Comparison of ENCODE assay signal across 17 cellular contexts in genomic region chr3:123310741-123311140, GRCh38.
A peak's percentile ranks its signal among the peaks of the same experiment; 100 is the strongest.
DNase-seq lines count a peak whose midpoint lies in the region; ATAC-seq, FAIRE-seq and TF ChIP-seq lines count a peak whose summit lies in the region.
"Had no signal": no experiment of that assay in that cellular context is flagged by ENCODE, and none has a peak within 500 bp of the region (broad histone marks: within the 10 kb centered on the region; RNA-seq: fewer than 3 reads in every experiment).

No MANE protein-coding gene starts in this region.

- peaks cover 43% of the 10 kb centered on the region for H3K27me3 ChIP-seq in IMR-90 (ENCODE audit: control insufficient read depth, insufficient read depth, low read length)
- no peaks in the 10 kb centered on the region; a peak in 1 of 7 replicates for H3K27me3 ChIP-seq in H1 (replicated peaks in 1 of 4; ENCODE audit: control insufficient read depth in 3 of 4, extremely low read depth in 1 of 4, insufficient read depth in 3 of 4, low read length in 3 of 4)

- POLR2A ChIA-PET in IMR-90 (lab: Charles Lee; ENCODE audit: unreplicated experiment) = no interaction called here
- POLR2A ChIA-PET in H1 (lab: Charles Lee; ENCODE audit: partially characterized antibody) = interaction anchor here (1.3 to 1.8 kb wide), 3 partner anchors 12 to 24 kb away, joined by 3 to 8 read pairs (median 6); no protein-coding TSS in a partner anchor

- H2AK5ac ChIP-seq in IMR-90 (ENCODE audit: low read depth, low read length) (no peak overlapping the region), H1 (ENCODE audit: low read depth, low read length) (no peak overlapping the region)

- no peak for TF ChIP-seq EP300 in H1 (IDR thresholded peaks at IDR 0.05; ENCODE audit: borderline replicate concordance in 1 of 2, low read depth in 2 of 2, low read length in 2 of 2)

- H2BK120ac ChIP-seq in IMR-90 (ENCODE audit: low read depth, low read length) (no peak overlapping the region), H1 (replicated peaks; ENCODE audit: low read depth, low read length) (no peak overlapping the region)

- H3K9ac ChIP-seq in IMR-90 (ENCODE audit: low read depth, low read length) (no peak overlapping the region), H1 (replicated peaks in 1 of 4; ENCODE audit: extremely low read depth in 1 of 4, low read depth in 3 of 4, low read length in 3 of 4) (no peak overlapping the region)

- no peak overlapping the region for H2AK9ac ChIP-seq in IMR-90 (replicated peaks; ENCODE audit: low read depth, low read length, poor library complexity)

- H3K23ac ChIP-seq in IMR-90 (ENCODE audit: low read depth, low read length) (no peak overlapping the region), H1 (ENCODE audit: insufficient read length) (no peak overlapping the region)

- H3K18ac ChIP-seq in IMR-90 (ENCODE audit: low read depth, low read length) = no peak overlapping the region
- H3K18ac ChIP-seq in H1 (ENCODE audit: extremely low read depth, low read length) = no peak overlapping the region; the same call in 1 of the 2 replicates

- intact Hi-C loops in IMR-90 (cut with micrococcal nuclease) = no loop called here

- dilution Hi-C loops in IMR-90 (cut with HindIII; ENCODE audit: low sequenced_read_pairs, unreplicated experiment) = no loop called here

- no peaks in the 10 kb centered on the region for H4K20me1 ChIP-seq in IMR-90 (ENCODE audit: insufficient read depth, low read length)
- H4K20me1 ChIP-seq in H1 (replicated peaks in 1 of 2; ENCODE audit: control insufficient read depth in 1 of 2, insufficient read depth in 2 of 2, low read length in 2 of 2) = no peaks in the 10 kb centered on the region

- H4K5ac ChIP-seq in IMR-90 (ENCODE audit: low read depth, low read length) (no peak overlapping the region), H1 (ENCODE audit: insufficient read length, low read depth, low read length) (no peak overlapping the region)

- TF ChIP-seq RAD21 in IMR-90 (IDR thresholded peaks at IDR 0.05; ENCODE audit: low read length) (no peak), H1 (IDR thresholded peaks at IDR 0.05 in 1 of 2, conservative IDR thresholded peaks at IDR 0.05 in 1 of 2; ENCODE audit: low read depth in 2 of 2, low read length in 2 of 2) (no peak)

- no TSS peak for BruUV-seq in IMR-90 (replicated peaks; lab: Mats Ljungman, UMichigan)

- H3K14ac ChIP-seq in IMR-90 (replicated peaks; ENCODE audit: low read depth, low read length) = no peak overlapping the region
- no peak overlapping the region for H3K14ac ChIP-seq in H1 (ENCODE audit: insufficient read length)

- no peak for FAIRE-seq in H1 (lab: Jason Lieb, UNC)
- FAIRE-seq: HTR-8/SVneo, RCC 7860 had no signal

- H4K91ac ChIP-seq in IMR-90 (ENCODE audit: insufficient read depth, low read depth, low read length) (no peak overlapping the region), H1 (replicated peaks; ENCODE audit: insufficient read length, low read length) (peak overlapping the region; percentile 23)

- H3K9me1 ChIP-seq in IMR-90 (ENCODE audit: insufficient read depth, low read length) = no peaks in the 10 kb centered on the region

- H2BK20ac ChIP-seq in IMR-90 (ENCODE audit: low read depth, low read length) (no peak overlapping the region), H1 (ENCODE audit: low read length) (no peak overlapping the region)

- no peaks in the 10 kb centered on the region; the same call in 1 of the 2 replicates for H3K9me3 ChIP-seq in IMR-90 (ENCODE audit: control insufficient read depth, insufficient read depth, low read length)
- H3K9me3 ChIP-seq in H1 (ENCODE audit: insufficient read depth in 2 of 2, low read depth in 1 of 2, low read length in 1 of 2) = no peaks in the 10 kb centered on the region
- H3K9me3 ChIP-seq in mesodermal cell (ENCODE audit: control insufficient read depth, low read length) = no peaks in the 10 kb centered on the region
- H3K9me3 ChIP-seq: HAP-1 had no signal

- ATAC-seq in IMR-90 (ENCODE audit: low read depth) = no peak; the same call in 1 of the 2 replicates
- no peak for ATAC-seq in HG03280 (IDR thresholded peaks at IDR 0.05; ENCODE audit: unreplicated experiment)
- no peak for ATAC-seq in GM19397 (IDR thresholded peaks at IDR 0.05; ENCODE audit: unreplicated experiment)

- H3K27ac ChIP-seq in IMR-90 (ENCODE audit: insufficient read depth, low read length) (no peak overlapping the region), H1 (ENCODE audit: low read depth, low read length) (no peak overlapping the region), mesodermal cell (ENCODE audit: low read depth, low read length, severe bottlenecking) (peak overlapping the region; percentile 26)

- WGBS in IMR-90 (ENCODE audit: extremely low coverage in 2 of 2, insufficient read length in 1 of 2), 2 experiments = 54% methylated on average over 3 of the region's 6 CpGs; no CpG with 5 or more reads in 1 of the 2 experiments
- 71% methylated on average over 6 of the region's 6 CpGs; no CpG with 5 or more reads in 1 of the 2 experiments for WGBS in H1 (ENCODE audit: extremely low coverage in 1 of 2, insufficient coverage in 1 of 2, insufficient read length in 1 of 2, insufficient replicate concordance in 2 of 2, low coverage in 1 of 2, low lambda C conversion rate in 2 of 2, missing lambda C conversion rate in 1 of 2), 2 experiments
- 78 to 80% methylated on average over 3 to 4 of the region's 6 CpGs for WGBS in mesodermal cell (ENCODE audit: insufficient coverage in 2 of 2), 2 experiments

- CTCF ChIA-PET in IMR-90 (lab: Yijun Ruan, JAX) = no interaction called here
- CTCF ChIA-PET in H1 (lab: Charles Lee; ENCODE audit: partially characterized antibody) = interaction anchor here (0.6 to 17.6 kb wide), 12 partner anchors 10 to 556 kb away, joined by 3 to 245 read pairs (median 3); no protein-coding TSS in a partner anchor

- no peak overlapping the region for H2BK12ac ChIP-seq in H1 (ENCODE audit: low read depth, low read length)

- H3K23me2 ChIP-seq in H1 (ENCODE audit: low read depth, low read length) = peaks cover 10% of the 10 kb centered on the region; the same call in 1 of the 2 replicates

- TF ChIP-seq POLR2A in IMR-90 (IDR thresholded peaks at IDR 0.05; ENCODE audit: low read depth, low read length) (no peak), H1 (IDR thresholded peaks at IDR 0.05; ENCODE audit: control extremely low read depth in 1 of 2, low read depth in 2 of 2, low read length in 2 of 2) (no peak)

- H3K79me2 ChIP-seq in H1 (ENCODE audit: control insufficient read depth in 1 of 2, insufficient read depth in 2 of 2, low read length in 2 of 2) = peaks cover 0 to 31% of the 10 kb centered on the region in 2 experiments; a peak in 2 of 4 replicates

- H3K36me3 ChIP-seq in IMR-90 (ENCODE audit: control insufficient read depth, insufficient read depth, low read length) (no peaks in the 10 kb centered on the region), H1 (ENCODE audit: control insufficient read depth in 2 of 4, insufficient read depth in 4 of 4, low read length in 3 of 4) (no peaks in the 10 kb centered on the region; a peak in 1 of 8 replicates), mesodermal cell (ENCODE audit: control insufficient read depth, insufficient read depth, low read length) (no peaks in the 10 kb centered on the region)
- H3K36me3 ChIP-seq: HAP-1 had no signal

- no peak overlapping the region for H3K4ac ChIP-seq in IMR-90 (ENCODE audit: low read depth, low read length)
- peak overlapping the region; percentile 73 for H3K4ac ChIP-seq in H1 (replicated peaks; ENCODE audit: insufficient read length, low read depth, low read length)

- no peak for TF ChIP-seq CTCF in IMR-90 (conservative IDR thresholded peaks at IDR 0.05; ENCODE audit: low read depth, low read length)
- no peak for TF ChIP-seq CTCF in H1 (IDR thresholded peaks at IDR 0.05; ENCODE audit: control extremely low read depth in 1 of 3, insufficient read depth in 1 of 3, low read depth in 1 of 3, low read length in 3 of 3)

- no peaks in the 10 kb centered on the region; the same call in 1 of the 2 replicates for H3K4me1 ChIP-seq in IMR-90 (ENCODE audit: control insufficient read depth, insufficient read depth, low read length)
- H3K4me1 ChIP-seq in H1 (replicated peaks in 1 of 4; ENCODE audit: control insufficient read depth in 3 of 4, insufficient read depth in 4 of 4, low read length in 3 of 4) = peaks cover 16 to 48% (median 31%) of the 10 kb centered on the region in 4 experiments
- H3K4me1 ChIP-seq in mesodermal cell (ENCODE audit: control insufficient read depth, insufficient read depth, low read length, poor library complexity, severe bottlenecking) = peaks cover 7% of the 10 kb centered on the region
- H3K4me1 ChIP-seq: HAP-1 had no signal

- H2BK5ac ChIP-seq in IMR-90 (ENCODE audit: low read depth, low read length, poor library complexity, severe bottlenecking) (no peak overlapping the region), H1 (ENCODE audit: low read depth, low read length) (no peak overlapping the region)

- H2BK15ac ChIP-seq in IMR-90 (ENCODE audit: low read depth, low read length) (no peak overlapping the region), H1 (ENCODE audit: low read length) (0 out of 2 replicates have a peak overlapping the region, but pooled peaks have one; percentile 36)

- H3K56ac ChIP-seq in IMR-90 (ENCODE audit: extremely low read depth, insufficient read depth, low read length) = no peak overlapping the region
- H3K56ac ChIP-seq in H1 (replicated peaks; ENCODE audit: insufficient read length, low read depth, low read length) = no peak overlapping the region

- H3K4me3 ChIP-seq in IMR-90 (ENCODE audit: insufficient read depth, low read depth, low read length) = no peak overlapping the region
- no peak overlapping the region for H3K4me3 ChIP-seq in H1 (ENCODE audit: extremely low read depth in 1 of 4, insufficient read depth in 2 of 4, low read depth in 3 of 4, low read length in 4 of 4)
- H3K4me3 ChIP-seq in mesodermal cell (ENCODE audit: extremely low read depth, insufficient read depth, low read length, poor library complexity, severe bottlenecking) = no peak overlapping the region
- H3K4me3 ChIP-seq: HAP-1 had no signal

- in situ Hi-C loops in Caki2 (cut with HindIII; ENCODE audit: low pct_unique_long_range_greater_than_20kb, low sequenced_read_pairs) (no loop called here), IMR-90 (cut with MboI; ENCODE audit: low sequenced_read_pairs) (no loop called here)

- DNase-seq in Caki2 (ENCODE audit: low read depth) = peak; percentile 25
- DNase-seq in IMR-90 = peak; percentile 31
- DNase-seq in H1 (ENCODE audit: low read depth in 1 of 2, low spot score in 2 of 2) = no peak
- DNase-seq in stimulated activated CD4-positive, alpha-beta T cell treated with anti-CD3 and anti-CD28 coated beads, Interleukin-4, amount 100 ng/mL, for 4 hours = no peak
- DNase-seq in NCI-H1694 treated with DMSO at 0.1 percent for 48 hours (lab: John Stamatoyannopoulos, UW) = no peak
- DNase-seq: CD4-positive, alpha-beta T cell; NCI-H1092; NCI-H2107; NCI-H446 treated with DMSO at 0.1 percent for 48 hours; NCI-H774; SIG-M5 had no signal

- H3K4me2 ChIP-seq in IMR-90 (ENCODE audit: low read depth, low read length) (no peak overlapping the region), H1 (ENCODE audit: insufficient read depth in 1 of 2, low read depth in 2 of 2, low read length in 2 of 2) (0 out of 4 replicates have a peak overlapping the region, but pooled peaks of 1 of the 2 experiments have one; percentile 28)

- H4K8ac ChIP-seq in IMR-90 (ENCODE audit: low read depth in 2 of 2, low read length in 2 of 2) (no peak overlapping the region), H1 (ENCODE audit: extremely low read depth, insufficient read depth, low read length) (no peak overlapping the region)

- no peaks in the 10 kb centered on the region for H3K79me1 ChIP-seq in IMR-90 (ENCODE audit: low read depth in 1 of 2, low read length in 2 of 2)
- H3K79me1 ChIP-seq in H1 (ENCODE audit: low read depth, low read length) = 0 out of 2 replicates have a peak, but pooled peaks cover 5% of the 10 kb centered on the region

- H2AFZ ChIP-seq in IMR-90 (replicated peaks; ENCODE audit: low read length, poor library complexity) (no peak overlapping the region), H1 (ENCODE audit: low read length) (no peak overlapping the region)

Comparison
In these comparisons a context has a peak if more than half of its experiments do, and no peak if none do; other contexts are left out.
1. DNase-seq: peak in Caki2 (single experiment) and IMR-90 (single experiment); none in H1 (0 of 2), stimulated activated CD4-positive, alpha-beta T cell treated with anti-CD3 and anti-CD28 coated beads, Interleukin-4, amount 100 ng/mL, for 4 hours (0 of 2) and NCI-H1694 treated with DMSO at 0.1 percent for 48 hours (single experiment).